In the genomic region with DNA sequence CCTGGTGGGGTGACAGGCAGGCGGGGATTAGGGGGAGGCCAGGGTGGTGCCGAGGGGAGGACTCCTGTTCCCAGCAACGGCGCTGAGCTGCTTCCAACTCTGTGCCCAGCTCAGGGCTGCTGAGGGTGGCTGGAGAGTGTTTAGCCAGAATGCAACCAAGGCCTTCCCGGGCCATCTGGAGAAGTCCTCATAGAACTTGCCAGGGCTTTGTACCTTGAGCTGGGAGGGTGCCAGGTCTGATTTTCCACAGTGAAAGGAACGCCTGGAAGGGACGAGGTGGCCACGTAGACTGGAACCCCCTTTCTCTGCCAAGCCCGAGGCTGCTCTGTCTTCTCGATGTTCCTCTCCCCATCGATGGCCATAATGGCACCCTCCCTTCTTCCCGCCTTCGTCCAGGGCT, we compare ENCODE assay signal across 22 cellular contexts. TPM values are rescaled to one million over a fixed set of nuclear protein-coding genes. Genes with fewer than 3 reads are reported as not detected.
A peak's percentile ranks its signal among the peaks of the same experiment; 100 is the strongest.
DNase-seq lines count a peak whose midpoint lies in the region; FAIRE-seq and TF ChIP-seq lines count a peak whose summit lies in the region.
"Had no signal": no experiment of that assay in that cellular context is flagged by ENCODE, and none has a peak within 500 bp of the region (broad histone marks: within the 10 kb centered on the region; RNA-seq: fewer than 3 reads in every experiment).

No MANE protein-coding gene starts in this region.

- H3K27ac ChIP-seq in H1 (ENCODE audit: low read depth, low read length) (no peak overlapping the region), osteoblast (ENCODE audit: low read depth, low read length) (no peak overlapping the region), sigmoid colon (no peak overlapping the region)
- H3K27ac ChIP-seq: 22Rv1, A549, BLaER1 had no signal

- no peak overlapping the region for H2BK12ac ChIP-seq in H1 (ENCODE audit: low read depth, low read length)

- H3K36me3 Mint-ChIP-seq in Caco-2 (ENCODE audit: insufficient read depth, unreplicated experiment) (peaks cover 20% of the 10 kb centered on the region), CD14-positive monocyte (no peaks in the 10 kb centered on the region)
- H3K36me3 Mint-ChIP-seq: CD8-positive, alpha-beta T cell; IgD-negative memory B cell had no signal

- H2BK5ac ChIP-seq in H1 (ENCODE audit: low read depth, low read length), result no peak overlapping the region

- H4K5ac ChIP-seq in H1 (ENCODE audit: insufficient read length, low read depth, low read length), result no peak overlapping the region

- H3K4me2 ChIP-seq in H1 (ENCODE audit: insufficient read depth in 1 of 2, low read depth in 2 of 2, low read length in 2 of 2), result no peak overlapping the region
- H3K4me2 ChIP-seq in osteoblast (ENCODE audit: insufficient read depth, low read length), result no peak overlapping the region
- H3K4me2 ChIP-seq: A549, BLaER1 had no signal

- TF ChIP-seq EP300 in H1 (IDR thresholded peaks at IDR 0.05; ENCODE audit: borderline replicate concordance in 1 of 2, low read depth in 2 of 2, low read length in 2 of 2) (no peak), sigmoid colon (IDR thresholded peaks at IDR 0.05) (no peak)

- intact Hi-C loops in Caco-2 (cut with micrococcal nuclease; ENCODE audit: unreplicated experiment) (no loop called here), sigmoid colon (cut with DNase I) (no loop called here), CD14-positive monocyte (cut with micrococcal nuclease) (no loop called here)

- H2AFZ ChIP-seq in H1 (ENCODE audit: low read length) (no peak overlapping the region), osteoblast (ENCODE audit: low read length) (no peak overlapping the region)

- H3K4me3 ChIP-seq in Caco-2 (ENCODE audit: low read depth, low read length) (no peak overlapping the region), H1 (ENCODE audit: extremely low read depth in 1 of 4, insufficient read depth in 2 of 4, low read depth in 3 of 4, low read length in 4 of 4) (no peak overlapping the region), osteoblast (ENCODE audit: insufficient read depth, low read length) (no peak overlapping the region), sigmoid colon (no peak overlapping the region)
- H3K4me3 ChIP-seq: A549, BLaER1 had no signal

- no peak overlapping the region for H3K23ac ChIP-seq in H1 (ENCODE audit: insufficient read length)

- H3K79me1 ChIP-seq in H1 (ENCODE audit: low read depth, low read length), result no peaks in the 10 kb centered on the region

- H3K18ac ChIP-seq in H1 (ENCODE audit: extremely low read depth, low read length), result peak overlapping the region; percentile 60; the same call in 1 of the 2 replicates

- H3K4me1 ChIP-seq in Caco-2 (peaks cover 23% of the 10 kb centered on the region), H1 (replicated peaks in 1 of 4; ENCODE audit: control insufficient read depth in 3 of 4, insufficient read depth in 4 of 4, low read length in 3 of 4) (peaks cover 0 to 3% (median 0%) of the 10 kb centered on the region in 4 experiments; a peak in 2 of 7 replicates), osteoblast (ENCODE audit: insufficient read depth, low read length) (peaks cover 16% of the 10 kb centered on the region), sigmoid colon (no peaks in the 10 kb centered on the region)
- H3K4me1 ChIP-seq: BLaER1 had no signal

- H4K20me1 ChIP-seq in H1 (replicated peaks in 1 of 2; ENCODE audit: control insufficient read depth in 1 of 2, insufficient read depth in 2 of 2, low read length in 2 of 2), result no peaks in the 10 kb centered on the region
- no peaks in the 10 kb centered on the region for H4K20me1 ChIP-seq in osteoblast (ENCODE audit: insufficient read depth, low read length)
- H4K20me1 ChIP-seq: BLaER1 had no signal

- 0 out of 2 replicates have a peak overlapping the region, but pooled peaks have one; percentile 63 for H2BK15ac ChIP-seq in H1 (ENCODE audit: low read length)

- H4K8ac ChIP-seq in H1 (ENCODE audit: extremely low read depth, insufficient read depth, low read length), result no peak overlapping the region

- H2BK120ac ChIP-seq in H1 (replicated peaks; ENCODE audit: low read depth, low read length), result no peak overlapping the region

- TF ChIP-seq POLR2A in H1 (IDR thresholded peaks at IDR 0.05; ENCODE audit: control extremely low read depth in 1 of 2, low read depth in 2 of 2, low read length in 2 of 2) (no peak), sigmoid colon (IDR thresholded peaks at IDR 0.05) (no peak)

- H2AK5ac ChIP-seq in H1 (ENCODE audit: low read depth, low read length), result no peak overlapping the region

- 91% methylated on average over 13 of the region's 13 CpGs; no CpG with 5 or more reads in 1 of the 2 experiments for WGBS in H1 (ENCODE audit: extremely low coverage in 1 of 2, insufficient coverage in 1 of 2, insufficient read length in 1 of 2, insufficient replicate concordance in 2 of 2, low coverage in 1 of 2, low lambda C conversion rate in 2 of 2, missing lambda C conversion rate in 1 of 2), 2 experiments
- 86 to 90% methylated on average over 13 of the region's 13 CpGs for WGBS in sigmoid colon, 2 donors

- H3K4me3 Mint-ChIP-seq in Caco-2 (ENCODE audit: unreplicated experiment) (no peak overlapping the region), CD14-positive monocyte (no peak overlapping the region)
- H3K4me3 Mint-ChIP-seq: CD8-positive, alpha-beta T cell; H9; IgD-negative memory B cell had no signal

- H3K56ac ChIP-seq in H1 (replicated peaks; ENCODE audit: insufficient read length, low read depth, low read length), result no peak overlapping the region

- H3K9me3 ChIP-seq in Caco-2 (peaks cover 12% of the 10 kb centered on the region; the same call in 1 of the 2 replicates), H1 (ENCODE audit: insufficient read depth in 2 of 2, low read depth in 1 of 2, low read length in 1 of 2) (no peaks in the 10 kb centered on the region), osteoblast (ENCODE audit: low read depth, low read length) (peaks cover 2% of the 10 kb centered on the region), sigmoid colon (peaks cover 0 to 6% (median 0%) of the 10 kb centered on the region in 4 donors)

- H3K14ac ChIP-seq in H1 (ENCODE audit: insufficient read length), result no peak overlapping the region

- TF ChIP-seq RAD21 in H1 (IDR thresholded peaks at IDR 0.05 in 1 of 2, conservative IDR thresholded peaks at IDR 0.05 in 1 of 2; ENCODE audit: low read depth in 2 of 2, low read length in 2 of 2), result no peak

- H3K4me1 Mint-ChIP-seq in Caco-2 (ENCODE audit: low read depth, unreplicated experiment) (peaks cover 15% of the 10 kb centered on the region), CD14-positive monocyte (no peaks in the 10 kb centered on the region)
- H3K4me1 Mint-ChIP-seq: IgD-negative memory B cell had no signal

- FAIRE-seq in H1 (lab: Jason Lieb, UNC), result no peak
- FAIRE-seq: A549, GM12891, GM19239, HepG2 had no signal

- BruUV-seq in Caco-2 (replicated peaks; lab: Mats Ljungman, UMichigan), result no TSS peak

- DNase-seq in Caco-2, result no peak
- no peak for DNase-seq in H1 (ENCODE audit: low read depth in 1 of 2, low spot score in 2 of 2)
- peak; percentile 46 for DNase-seq in osteoblast (ENCODE audit: insufficient read length, low spot score, missing footprints)
- DNase-seq in sigmoid colon, result peak; percentile 36
- no peak for DNase-seq in stimulated activated CD4-positive, alpha-beta T cell treated with anti-CD3 and anti-CD28 coated beads, Interleukin-2, amount 100 ng/mL, for 24 hours
- DNase-seq in SHP77 (lab: John Stamatoyannopoulos, UW), result no peak
- DNase-seq in CD14-positive monocyte (ENCODE audit: low spot score), result no peak
- DNase-seq: CD8-positive, alpha-beta T cell; DMS 273 treated with DMSO at 0.1 percent for 48 hours; DMS53; DND-41; EL; GOT3; H9 had no signal

- H3K36me3 ChIP-seq in Caco-2 (ENCODE audit: control insufficient read depth, insufficient read depth, low read length) (no peaks in the 10 kb centered on the region), H1 (ENCODE audit: control insufficient read depth in 2 of 4, insufficient read depth in 4 of 4, low read length in 3 of 4) (no peaks in the 10 kb centered on the region), osteoblast (ENCODE audit: insufficient read depth, low read length) (no peaks in the 10 kb centered on the region), sigmoid colon (no peaks in the 10 kb centered on the region)
- H3K36me3 ChIP-seq: BLaER1 had no signal

- no peak overlapping the region for H3K9ac ChIP-seq in H1 (replicated peaks in 1 of 4; ENCODE audit: extremely low read depth in 1 of 4, low read depth in 3 of 4, low read length in 3 of 4)
- H3K9ac ChIP-seq: BLaER1 had no signal

- H3K9me3 Mint-ChIP-seq in Caco-2 (ENCODE audit: unreplicated experiment) (no peaks in the 10 kb centered on the region), CD14-positive monocyte (peaks cover 7 to 19% (median 13%) of the 10 kb centered on the region in 7 donors)

- no peak for TF ChIP-seq CTCF in Caco-2 (IDR thresholded peaks at IDR 0.05; ENCODE audit: insufficient read depth in 1 of 2, low read depth in 1 of 2, low read length in 1 of 2, severe bottlenecking in 1 of 2, unreplicated experiment in 1 of 2)
- no peak for TF ChIP-seq CTCF in H1 (IDR thresholded peaks at IDR 0.05; ENCODE audit: control extremely low read depth in 1 of 3, insufficient read depth in 1 of 3, low read depth in 1 of 3, low read length in 3 of 3)
- TF ChIP-seq CTCF in osteoblast (IDR thresholded peaks at IDR 0.05; ENCODE audit: extremely low read depth, low read depth, low read length), result no peak
- no peak for TF ChIP-seq CTCF in sigmoid colon (IDR thresholded peaks at IDR 0.05)
- no peak for TF ChIP-seq CTCF in CD14-positive monocyte (IDR thresholded peaks at IDR 0.05)

- no peaks in the 10 kb centered on the region for H3K27me3 ChIP-seq in Caco-2 (replicated peaks; ENCODE audit: control insufficient read depth, insufficient read depth, low read length)
- peaks cover 0 to 2% (median 0%) of the 10 kb centered on the region in 4 experiments; a peak in 1 of 7 replicates for H3K27me3 ChIP-seq in H1 (replicated peaks in 1 of 4; ENCODE audit: control insufficient read depth in 3 of 4, extremely low read depth in 1 of 4, insufficient read depth in 3 of 4, low read length in 3 of 4)
- H3K27me3 ChIP-seq in osteoblast (ENCODE audit: insufficient read depth, low read length), result peaks cover 3% of the 10 kb centered on the region
- no peaks in the 10 kb centered on the region for H3K27me3 ChIP-seq in sigmoid colon
- H3K27me3 ChIP-seq: BLaER1 had no signal

- H3K27me3 Mint-ChIP-seq in Caco-2 (ENCODE audit: insufficient read depth, unreplicated experiment) (no peaks in the 10 kb centered on the region), CD14-positive monocyte (ENCODE audit: low read depth in 3 of 3) (peaks cover 3 to 10% (median 4%) of the 10 kb centered on the region in 3 donors)

- peak overlapping the region; percentile 99 for H3K27ac Mint-ChIP-seq in Caco-2 (ENCODE audit: unreplicated experiment)
- no peak overlapping the region for H3K27ac Mint-ChIP-seq in CD14-positive monocyte
- H3K27ac Mint-ChIP-seq: CD8-positive, alpha-beta T cell; IgD-negative memory B cell had no signal

- H2BK20ac ChIP-seq in H1 (ENCODE audit: low read length), result no peak overlapping the region

- no peaks in the 10 kb centered on the region for H3K79me2 ChIP-seq in H1 (ENCODE audit: control insufficient read depth in 1 of 2, insufficient read depth in 2 of 2, low read length in 2 of 2)
- no peaks in the 10 kb centered on the region for H3K79me2 ChIP-seq in osteoblast (ENCODE audit: insufficient read depth, low read length)

- H3K4ac ChIP-seq in H1 (replicated peaks; ENCODE audit: insufficient read length, low read depth, low read length), result no peak overlapping the region

- H3K23me2 ChIP-seq in H1 (ENCODE audit: low read depth, low read length), result no peaks in the 10 kb centered on the region

- peak overlapping the region; percentile 9 for H4K91ac ChIP-seq in H1 (replicated peaks; ENCODE audit: insufficient read length, low read length)

- CTCF ChIA-PET in Caco-2 (lab: Charles Lee) (no interaction called here), H1 (lab: Charles Lee; ENCODE audit: partially characterized antibody) (interaction anchor here (0.8 to 2.7 kb wide), 6 partner anchors 13 to 71 kb away, joined by 3 to 16 read pairs (median 4); no protein-coding TSS in a partner anchor)

- POLR2A ChIA-PET in Caco-2 (lab: Charles Lee), result no interaction called here
- POLR2A ChIA-PET in H1 (lab: Charles Lee; ENCODE audit: partially characterized antibody), result interaction anchor here (1.7 kb wide), 1 partner anchor 11 kb away, joined by 6 read pairs; no protein-coding TSS in a partner anchor

RNA-seq across cellular contexts. Expression of gene GPR78, which starts 57.0 kb away (rescaled TPM):
- total RNA-seq in Caco-2 (2022) (0.68 and 0.79 TPM in 2 replicates), osteoblast (1.2 and 1.8 TPM in 2 replicates), sigmoid colon (under 1 TPM in 1 of 4 donors, not detected in 3; 0.28 TPM)
- total RNA-seq in H1 (2021; fragmentation: NEBNext Ultra II Directional; extraction: Animal tissue kit (Norgen Biotek cat#: 25700)), result 3.0 and 3.3 TPM in 2 replicates
- polyA plus RNA-seq in H1 (2011; rRNA removed) (1.0 and 2.2 TPM in 2 replicates), sigmoid colon (under 1 TPM in 1 of 3 donors, not detected in 2; 0.04 TPM), CD14-positive monocyte (not detected)
- polyA plus RNA-seq in H1 (2011; cell fraction: cytosol; rRNA removed), result 1.6 TPM
- polyA plus RNA-seq in H1 (2011; cell fraction: nucleus; rRNA removed), result 10.5 TPM
- 1.7 to 2.0 TPM (median 1.9 TPM) in 4 replicates for polyA plus RNA-seq in H1 (2012, experiment 1 of 2)
- polyA plus RNA-seq in H1 (2012, experiment 2 of 2), result 0.84 TPM
- polyA plus RNA-seq in H1 (2013, experiment 1 of 2), result 0.75 TPM
- 0.68 TPM for polyA plus RNA-seq in H1 (2013, experiment 2 of 2)
- polyA minus RNA-seq in H1 (2011; rRNA and poly(A)+ RNA removed), result 1.8 and 3.0 TPM in 2 replicates
- polyA minus RNA-seq in H1 (2011; cell fraction: cytosol; rRNA and poly(A)+ RNA removed), result 0.59 TPM
- polyA minus RNA-seq in H1 (2011; cell fraction: nucleus; rRNA and poly(A)+ RNA removed), result 8.6 TPM
- total RNA-seq: CD8-positive, alpha-beta T cell; G401 had no signal
- polyA plus RNA-seq: IgD-negative memory B cell had no signal

Comparison
In these comparisons a context has a peak if more than half of its experiments do, and no peak if none do; other contexts are left out.
1. DNase-seq: peak in osteoblast (single experiment) and sigmoid colon (single experiment); none in Caco-2 (0 of 2), H1 (0 of 2), stimulated activated CD4-positive, alpha-beta T cell treated with anti-CD3 and anti-CD28 coated beads, Interleukin-2, amount 100 ng/mL, for 24 hours (0 of 2), SHP77 (0 of 2) and CD14-positive monocyte (single experiment).